In the genomic region with DNA sequence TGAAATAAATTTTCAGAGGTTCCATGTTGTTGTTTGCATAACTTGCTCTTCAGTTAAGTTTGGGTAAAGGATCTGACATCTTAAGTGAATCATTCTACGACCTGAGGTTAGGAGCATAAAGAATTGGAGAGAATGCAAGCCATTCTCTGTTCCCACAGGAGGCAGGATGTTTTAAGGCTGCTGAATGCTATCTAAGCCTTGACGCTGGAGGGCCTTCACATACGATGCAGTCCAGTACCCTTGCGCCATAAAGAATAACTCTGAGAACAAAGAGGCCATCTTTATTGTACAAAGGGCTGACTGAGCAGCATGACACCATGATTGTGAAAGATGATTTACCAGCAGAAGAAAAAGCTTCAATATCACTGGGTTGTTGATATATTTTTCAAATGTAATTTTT, we compare ENCODE assay signal across 1 cellular context.
TF ChIP-seq lines count a peak whose summit lies in the region.

No MANE protein-coding gene starts in this region.

TF ChIP-seq in K562, 482 proteins besides CTCF, POLR2A, EP300 and RAD21 (continued from another document):
- no peak for TF ChIP-seq NCOA1 (IDR thresholded peaks at IDR 0.05; ENCODE audit: low read depth)
- no peak for TF ChIP-seq MXI1 (IDR thresholded peaks at IDR 0.05; ENCODE audit: low read depth, low read length)
- TF ChIP-seq SRSF7 (optimal IDR thresholded peaks at IDR 0.05; ENCODE audit: low read depth, low read length) = no peak
- TF ChIP-seq, protein P1, sequence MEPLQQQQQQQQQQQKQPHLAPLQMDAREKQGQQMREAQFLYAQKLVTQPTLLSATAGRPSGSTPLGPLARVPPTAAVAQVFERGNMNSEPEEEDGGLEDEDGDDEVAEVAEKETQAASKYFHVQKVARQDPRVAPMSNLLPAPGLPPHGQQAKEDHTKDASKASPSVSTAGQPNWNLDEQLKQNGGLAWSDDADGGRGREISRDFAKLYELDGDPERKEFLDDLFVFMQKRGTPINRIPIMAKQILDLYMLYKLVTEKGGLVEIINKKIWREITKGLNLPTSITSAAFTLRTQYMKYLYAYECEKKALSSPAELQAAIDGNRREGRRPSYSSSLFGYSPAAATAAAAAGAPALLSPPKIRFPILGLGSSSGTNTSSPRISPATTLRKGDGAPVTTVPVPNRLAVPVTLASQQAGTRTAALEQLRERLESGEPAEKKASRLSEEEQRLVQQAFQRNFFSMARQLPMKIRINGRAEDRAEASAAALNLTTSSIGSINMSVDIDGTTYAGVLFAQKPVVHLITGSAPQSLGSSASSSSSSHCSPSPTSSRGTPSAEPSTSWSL (CRISPR knock-in tag; IDR thresholded peaks at IDR 0.05; ENCODE audit: borderline replicate concordance) = no peak
- TF ChIP-seq ESRRB (CRISPR knock-in tag; IDR thresholded peaks at IDR 0.05; ENCODE audit: borderline replicate concordance) = no peak
- TF ChIP-seq, protein P2, sequence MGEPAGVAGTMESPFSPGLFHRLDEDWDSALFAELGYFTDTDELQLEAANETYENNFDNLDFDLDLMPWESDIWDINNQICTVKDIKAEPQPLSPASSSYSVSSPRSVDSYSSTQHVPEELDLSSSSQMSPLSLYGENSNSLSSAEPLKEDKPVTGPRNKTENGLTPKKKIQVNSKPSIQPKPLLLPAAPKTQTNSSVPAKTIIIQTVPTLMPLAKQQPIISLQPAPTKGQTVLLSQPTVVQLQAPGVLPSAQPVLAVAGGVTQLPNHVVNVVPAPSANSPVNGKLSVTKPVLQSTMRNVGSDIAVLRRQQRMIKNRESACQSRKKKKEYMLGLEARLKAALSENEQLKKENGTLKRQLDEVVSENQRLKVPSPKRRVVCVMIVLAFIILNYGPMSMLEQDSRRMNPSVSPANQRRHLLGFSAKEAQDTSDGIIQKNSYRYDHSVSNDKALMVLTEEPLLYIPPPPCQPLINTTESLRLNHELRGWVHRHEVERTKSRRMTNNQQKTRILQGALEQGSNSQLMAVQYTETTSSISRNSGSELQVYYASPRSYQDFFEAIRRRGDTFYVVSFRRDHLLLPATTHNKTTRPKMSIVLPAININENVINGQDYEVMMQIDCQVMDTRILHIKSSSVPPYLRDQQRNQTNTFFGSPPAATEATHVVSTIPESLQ (CRISPR knock-in tag; IDR thresholded peaks at IDR 0.05) = no peak
- TF ChIP-seq, protein P3, sequence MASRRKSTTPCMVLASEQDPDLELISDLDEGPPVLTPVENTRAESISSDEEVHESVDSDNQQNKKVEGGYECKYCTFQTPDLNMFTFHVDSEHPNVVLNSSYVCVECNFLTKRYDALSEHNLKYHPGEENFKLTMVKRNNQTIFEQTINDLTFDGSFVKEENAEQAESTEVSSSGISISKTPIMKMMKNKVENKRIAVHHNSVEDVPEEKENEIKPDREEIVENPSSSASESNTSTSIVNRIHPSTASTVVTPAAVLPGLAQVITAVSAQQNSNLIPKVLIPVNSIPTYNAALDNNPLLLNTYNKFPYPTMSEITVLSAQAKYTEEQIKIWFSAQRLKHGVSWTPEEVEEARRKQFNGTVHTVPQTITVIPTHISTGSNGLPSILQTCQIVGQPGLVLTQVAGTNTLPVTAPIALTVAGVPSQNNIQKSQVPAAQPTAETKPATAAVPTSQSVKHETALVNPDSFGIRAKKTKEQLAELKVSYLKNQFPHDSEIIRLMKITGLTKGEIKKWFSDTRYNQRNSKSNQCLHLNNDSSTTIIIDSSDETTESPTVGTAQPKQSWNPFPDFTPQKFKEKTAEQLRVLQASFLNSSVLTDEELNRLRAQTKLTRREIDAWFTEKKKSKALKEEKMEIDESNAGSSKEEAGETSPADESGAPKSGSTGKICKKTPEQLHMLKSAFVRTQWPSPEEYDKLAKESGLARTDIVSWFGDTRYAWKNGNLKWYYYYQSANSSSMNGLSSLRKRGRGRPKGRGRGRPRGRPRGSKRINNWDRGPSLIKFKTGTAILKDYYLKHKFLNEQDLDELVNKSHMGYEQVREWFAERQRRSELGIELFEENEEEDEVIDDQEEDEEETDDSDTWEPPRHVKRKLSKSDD (conservative IDR thresholded peaks at IDR 0.05; ENCODE audit: low read length) = no peak
- TF ChIP-seq MCM7 (IDR thresholded peaks at IDR 0.05) = no peak
TF ChIP-seq in K562: peak in this region for 0.
